In genomic region chr7:45435846-45436245, GRCh38 we compare ENCODE assay signal across 18 cellular contexts.
A peak's percentile ranks its signal among the peaks of the same experiment; 100 is the strongest.
DNase-seq lines count a peak whose midpoint lies in the region; ATAC-seq and TF ChIP-seq lines count a peak whose summit lies in the region.
"Had no signal": no experiment of that assay in that cellular context is flagged by ENCODE, and none has a peak within 500 bp of the region (broad histone marks: within the 10 kb centered on the region; RNA-seq: fewer than 3 reads in every experiment).

No MANE protein-coding gene starts in this region.

- no peak for TF ChIP-seq RAD21 in IMR-90 (IDR thresholded peaks at IDR 0.05; ENCODE audit: low read length)

- CTCF ChIA-PET in IMR-90 (lab: Yijun Ruan, JAX) = no interaction called here

- no peak overlapping the region for H3K23ac ChIP-seq in IMR-90 (ENCODE audit: low read depth, low read length)

- no peaks in the 10 kb centered on the region for H4K20me1 ChIP-seq in IMR-90 (ENCODE audit: insufficient read depth, low read length)

- BruUV-seq in IMR-90 (replicated peaks; lab: Mats Ljungman, UMichigan) = no TSS peak

- peak; percentile 69 for DNase-seq in AG09319 (ENCODE audit: extremely low read depth, low read depth)
- peak; percentile 47 for DNase-seq in IMR-90
- DNase-seq in adipocyte (ENCODE audit: low read depth) = peak; percentile 29
- peak; percentile 83 for DNase-seq in iris pigment epithelial cell (ENCODE audit: low read depth)
- no peak for DNase-seq in effector CD4-positive, alpha-beta T cell
- DNase-seq in stimulated activated naive CD4-positive, alpha-beta T cell treated with Interleukin-2 at 50 U/mL for 16 hours (lab: John Stamatoyannopoulos, UW) = no peak
- DNase-seq in stomach = no peak
- DNase-seq: activated CD4-positive, alpha-beta T cell treated with anti-CD3 and anti-CD28 coated beads for 4 hours; left cardiac atrium; NCI-H1105 treated with DMSO at 0.1 percent for 48 hours; stimulated activated CD4-positive, alpha-beta T cell treated with anti-CD3 and anti-CD28 coated beads, Interleukin-12 subunit alpha, Interleukin-12 subunit beta, amount 100 ng/mL, for 4 hours; upper lobe of right lung had no signal

- H3K27ac ChIP-seq in IMR-90 (ENCODE audit: insufficient read depth, low read length) (no peak overlapping the region), stomach (no peak overlapping the region)
- H3K27ac ChIP-seq: cardiac muscle cell, esophagus muscularis mucosa, HL-60, neural progenitor cell, upper lobe of right lung had no signal

- no peak overlapping the region for H3K18ac ChIP-seq in IMR-90 (ENCODE audit: low read depth, low read length)

- H3K9me3 ChIP-seq in IMR-90 (ENCODE audit: control insufficient read depth, insufficient read depth, low read length) (no peaks in the 10 kb centered on the region), adipocyte (ENCODE audit: control insufficient read depth, low read length) (peaks cover 7% of the 10 kb centered on the region), stomach (peaks cover 0 to 6% (median 2%) of the 10 kb centered on the region in 4 donors)
- H3K9me3 ChIP-seq: upper lobe of right lung had no signal

- no peak for TF ChIP-seq EP300 in stomach (IDR thresholded peaks at IDR 0.05)

- TF ChIP-seq CTCF in AG09319 (IDR thresholded peaks at IDR 0.05; ENCODE audit: low read depth, low read length) (no peak), IMR-90 (conservative IDR thresholded peaks at IDR 0.05; ENCODE audit: low read depth, low read length) (no peak), stomach (IDR thresholded peaks at IDR 0.05) (no peak)

- H3K4me3 ChIP-seq in IMR-90 (ENCODE audit: insufficient read depth, low read depth, low read length) (no peak overlapping the region), adipocyte (ENCODE audit: low read length) (peak overlapping the region; percentile 45), stomach (no peak overlapping the region)
- H3K4me3 ChIP-seq: cardiac muscle cell, esophagus muscularis mucosa, neural progenitor cell, upper lobe of right lung had no signal

- POLR2A ChIA-PET in IMR-90 (lab: Charles Lee; ENCODE audit: unreplicated experiment) = no interaction called here

- no peak overlapping the region for H2BK15ac ChIP-seq in IMR-90 (ENCODE audit: low read depth, low read length)

- H2AK9ac ChIP-seq in IMR-90 (replicated peaks; ENCODE audit: low read depth, low read length, poor library complexity) = no peak overlapping the region

- intact Hi-C loops in IMR-90 (cut with micrococcal nuclease) = no loop called here
- intact Hi-C loops in stomach (cut with DNase I; ENCODE audit: low total_unique reads) = no loop called here

- no peak overlapping the region for H2BK120ac ChIP-seq in IMR-90 (ENCODE audit: low read depth, low read length)

- ATAC-seq in IMR-90 (ENCODE audit: low read depth) (peak; percentile 49), esophagus mucosa (no peak)
- ATAC-seq: activated T-helper 17 cell treated with anti-CD3 and anti-CD28 coated beads, Interleukin-2, amount 50 U/mL, for 72 hours; left cardiac atrium; upper lobe of right lung had no signal

- dilution Hi-C loops in IMR-90 (cut with HindIII; ENCODE audit: low sequenced_read_pairs, unreplicated experiment) = no loop called here

- H2AK5ac ChIP-seq in IMR-90 (ENCODE audit: low read depth, low read length) = no peak overlapping the region

- no peak overlapping the region for H4K8ac ChIP-seq in IMR-90 (ENCODE audit: low read depth in 2 of 2, low read length in 2 of 2)

- no CpG with 5 or more reads among the region's 1 CpG for WGBS in IMR-90 (ENCODE audit: extremely low coverage in 2 of 2, insufficient read length in 1 of 2), 2 experiments
- 48 to 90% (median 79%) methylated on average over 1 of the region's 1 CpG for WGBS in stomach, 5 donors

- no peaks in the 10 kb centered on the region for H3K9me1 ChIP-seq in IMR-90 (ENCODE audit: insufficient read depth, low read length)

- TF ChIP-seq POLR2A in IMR-90 (IDR thresholded peaks at IDR 0.05; ENCODE audit: low read depth, low read length) (no peak), stomach (IDR thresholded peaks at IDR 0.05) (no peak)

- H3K4ac ChIP-seq in IMR-90 (ENCODE audit: low read depth, low read length) = no peak overlapping the region

- H3K9ac ChIP-seq in IMR-90 (ENCODE audit: low read depth, low read length) (no peak overlapping the region), adipocyte (ENCODE audit: low read length) (peak overlapping the region; percentile 48)
- H3K9ac ChIP-seq: neural progenitor cell had no signal

- no peak overlapping the region for H2BK20ac ChIP-seq in IMR-90 (ENCODE audit: low read depth, low read length)

- H3K4me1 ChIP-seq in IMR-90 (ENCODE audit: control insufficient read depth, insufficient read depth, low read length) = no peaks in the 10 kb centered on the region
- peaks cover 32% of the 10 kb centered on the region for H3K4me1 ChIP-seq in adipocyte (ENCODE audit: control insufficient read depth, insufficient read depth, low read length)
- H3K4me1 ChIP-seq in stomach = no peaks in the 10 kb centered on the region
- H3K4me1 ChIP-seq: esophagus muscularis mucosa, neural progenitor cell, upper lobe of right lung had no signal

- no peak overlapping the region for H3K56ac ChIP-seq in IMR-90 (ENCODE audit: extremely low read depth, insufficient read depth, low read length)

- H3K14ac ChIP-seq in IMR-90 (replicated peaks; ENCODE audit: low read depth, low read length) = no peak overlapping the region

- H2AFZ ChIP-seq in IMR-90 (replicated peaks; ENCODE audit: low read length, poor library complexity) = no peak overlapping the region
- H2AFZ ChIP-seq: neural progenitor cell had no signal

- no peak overlapping the region for H2BK5ac ChIP-seq in IMR-90 (ENCODE audit: low read depth, low read length, poor library complexity, severe bottlenecking)

- no peaks in the 10 kb centered on the region for H3K36me3 ChIP-seq in IMR-90 (ENCODE audit: control insufficient read depth, insufficient read depth, low read length)
- no peaks in the 10 kb centered on the region for H3K36me3 ChIP-seq in adipocyte (ENCODE audit: control insufficient read depth, insufficient read depth, low read length, severe bottlenecking)
- no peaks in the 10 kb centered on the region for H3K36me3 ChIP-seq in stomach
- H3K36me3 ChIP-seq: cardiac muscle cell, esophagus muscularis mucosa, neural progenitor cell, upper lobe of right lung had no signal

- no peaks in the 10 kb centered on the region for H3K79me1 ChIP-seq in IMR-90 (ENCODE audit: low read depth in 1 of 2, low read length in 2 of 2)

- no peak overlapping the region for H4K5ac ChIP-seq in IMR-90 (ENCODE audit: low read depth, low read length)

- H4K91ac ChIP-seq in IMR-90 (ENCODE audit: insufficient read depth, low read depth, low read length) = no peak overlapping the region

- no peak overlapping the region for H3K4me2 ChIP-seq in IMR-90 (ENCODE audit: low read depth, low read length)
- H3K4me2 ChIP-seq: neural progenitor cell had no signal

- in situ Hi-C loops in IMR-90 (cut with MboI; ENCODE audit: low sequenced_read_pairs) = no loop called here

- H3K27me3 ChIP-seq in IMR-90 (ENCODE audit: control insufficient read depth, insufficient read depth, low read length) (0 out of 2 replicates have a peak, but pooled peaks cover 2% of the 10 kb centered on the region), adipocyte (replicated peaks; ENCODE audit: control insufficient read depth, insufficient read depth, low read length) (no peaks in the 10 kb centered on the region), stomach (no peaks in the 10 kb centered on the region)
- H3K27me3 ChIP-seq: esophagus muscularis mucosa, neural progenitor cell, upper lobe of right lung had no signal

TF ChIP-seq in IMR-90, 13 proteins besides CTCF, POLR2A, EP300 and RAD21:
- no peak for TF ChIP-seq ELK1 (IDR thresholded peaks at IDR 0.05; ENCODE audit: borderline replicate concordance, low read depth, low read length)
- peak; percentile 45; the same call in 1 of the 2 replicates for TF ChIP-seq FOS (IDR thresholded peaks at IDR 0.05; ENCODE audit: low read depth, low read length)

Comparison
In these comparisons a context has a peak if more than half of its experiments do, and no peak if none do; other contexts are left out.
1. DNase-seq: peak in AG09319 (single experiment), IMR-90 (single experiment), adipocyte (single experiment) and iris pigment epithelial cell (single experiment); none in effector CD4-positive, alpha-beta T cell (single experiment), stimulated activated naive CD4-positive, alpha-beta T cell treated with Interleukin-2 at 50 U/mL for 16 hours (single experiment) and stomach (single experiment).